In genomic region chr20:9054176-9054575, GRCh38 we compare ENCODE assay signal across 1 cellular context.
TF ChIP-seq lines count a peak whose summit lies in the region.

No MANE protein-coding gene starts in this region.

TF ChIP-seq in endothelial cell of umbilical vein, 7 proteins besides CTCF, POLR2A, EP300 and RAD21 (continued from another document):
- TF ChIP-seq POLR2AphosphoS5 (IDR thresholded peaks at IDR 0.05; ENCODE audit: insufficient read depth, low read depth, low read length) (no peak), FOS (IDR thresholded peaks at IDR 0.05; ENCODE audit: borderline replicate concordance, insufficient read depth, low read length) (no peak), MAX (IDR thresholded peaks at IDR 0.05; ENCODE audit: insufficient read depth, insufficient read length) (no peak), JUN (IDR thresholded peaks at IDR 0.05; ENCODE audit: borderline replicate concordance, insufficient read depth, insufficient read length, low read depth) (no peak), EZH2 (IDR thresholded peaks at IDR 0.05; ENCODE audit: borderline replicate concordance, low read depth, low read length, severe bottlenecking) (no peak), GATA2 (IDR thresholded peaks at IDR 0.05; ENCODE audit: insufficient read depth, insufficient read length, low read depth, low read length) (no peak)
